In the genomic region with DNA sequence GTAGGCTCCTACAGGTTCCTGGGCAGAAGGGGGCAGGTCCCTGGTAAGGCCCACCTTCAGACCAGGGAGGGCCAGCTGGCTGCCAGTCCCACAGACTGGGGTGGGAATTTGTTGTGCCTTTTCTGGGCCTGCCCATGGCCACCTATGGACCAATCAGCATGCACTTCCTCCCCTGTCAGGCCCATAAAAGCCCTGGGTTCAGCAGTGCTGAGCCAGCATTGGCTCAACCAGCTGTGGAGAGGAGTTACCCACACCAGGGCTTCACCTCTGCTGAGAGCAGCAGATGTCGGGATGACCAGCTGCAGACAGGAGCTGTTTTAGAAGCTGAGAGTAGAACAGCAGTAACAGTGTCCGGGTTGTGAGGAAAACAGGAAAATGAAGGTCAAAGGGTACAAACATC, we compare ENCODE assay signal across 20 cellular contexts.
"Had no signal": no experiment of that assay in that cellular context is flagged by ENCODE, and none has a peak within 500 bp of the region (broad histone marks: within the 10 kb centered on the region; RNA-seq: fewer than 3 reads in every experiment).

No MANE protein-coding gene starts in this region.

- H3K36me3 ChIP-seq: heart left ventricle, left lung, stomach had no signal

- FAIRE-seq: colon, frontal cortex had no signal

- ATAC-seq: activated CD8-positive, alpha-beta T cell treated with anti-CD3 and anti-CD28 coated beads for 36 hours; heart left ventricle; left lung had no signal

- H3K9me3 ChIP-seq: heart left ventricle had no signal

- H3K27ac ChIP-seq: dorsolateral prefrontal cortex, heart left ventricle, left lung, stomach had no signal

- H3K4me3 ChIP-seq: dorsolateral prefrontal cortex, heart left ventricle, left lung, stomach had no signal

- H3K27me3 ChIP-seq: heart left ventricle, left lung, stomach had no signal

- DNase-seq: activated CD4-positive, alpha-beta T cell treated with anti-CD3 and anti-CD28 coated beads for 48 hours; activated CD4-positive, CD25-positive, alpha-beta regulatory T cell; activated CD8-positive, alpha-beta T cell treated with anti-CD3 and anti-CD28 coated beads for 36 hours; activated naive CD4-positive, alpha-beta T cell treated with Interleukin-2 at 50 U/mL for 16 hours; activated T-cell treated with anti-CD3 and anti-CD28 coated beads, Interleukin-2, amount 50 U/mL, for 24 hours; anterior cingulate cortex; central memory CD4-positive, alpha-beta T cell; dorsolateral prefrontal cortex; erythroblast; heart left ventricle; mammary epithelial cell; nephron progenitor cell; occipital lobe; stimulated activated CD4-positive, alpha-beta T cell treated with anti-CD3 and anti-CD28 coated beads, Interleukin-12 subunit alpha, Interleukin-12 subunit beta, amount 100 ng/mL, for 4 hours; stimulated activated CD4-positive, alpha-beta T cell treated with anti-CD3 and anti-CD28 coated beads, Interleukin-1b, Interleukin-23, amount 100 ng/mL, for 48 hours; stomach; trophoblast cell had no signal

- H3K4me1 ChIP-seq: heart left ventricle, left lung, stomach had no signal
